Comparison of ENCODE assay signal across 17 cellular contexts in the genomic region with DNA sequence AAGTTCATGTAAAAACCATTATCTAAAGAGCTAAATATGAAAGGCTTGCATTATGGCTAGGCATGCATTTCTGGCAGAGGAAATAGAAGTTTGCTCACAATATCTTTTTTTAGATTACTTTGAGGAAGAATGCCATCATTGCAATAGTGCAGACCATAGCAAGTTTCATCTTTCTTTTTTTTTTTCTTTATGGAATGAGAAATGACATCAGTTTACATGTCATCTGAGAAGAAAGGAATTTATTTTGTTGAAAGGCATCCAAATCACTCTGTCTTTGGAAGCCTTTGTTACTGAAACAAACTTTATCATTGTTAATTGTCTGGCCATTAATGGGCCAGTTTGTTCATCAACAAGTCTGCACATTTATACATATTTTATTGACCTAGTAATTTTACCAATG.
DNase-seq lines count a peak whose midpoint lies in the region; ATAC-seq and TF ChIP-seq lines count a peak whose summit lies in the region.
"Had no signal": no experiment of that assay in that cellular context is flagged by ENCODE, and none has a peak within 500 bp of the region (broad histone marks: within the 10 kb centered on the region; RNA-seq: fewer than 3 reads in every experiment).

No MANE protein-coding gene starts in this region.

- no peak overlapping the region for H2AFZ ChIP-seq in PC-9

- no peaks in the 10 kb centered on the region; the same call in 1 of the 2 replicates for H3K27me3 ChIP-seq in PC-9 (ENCODE audit: insufficient read depth, low read depth)
- no peaks in the 10 kb centered on the region for H3K27me3 ChIP-seq in ascending aorta
- H3K27me3 ChIP-seq: SJSA1 had no signal

- no peaks in the 10 kb centered on the region for H3K79me2 ChIP-seq in PC-9 (ENCODE audit: low read depth)

- H3K4me3 ChIP-seq in fibroblast of pulmonary artery (replicated peaks; ENCODE audit: low read depth, low read length): no peak overlapping the region
- no peak overlapping the region for H3K4me3 ChIP-seq in PC-9
- no peak overlapping the region for H3K4me3 ChIP-seq in ascending aorta
- H3K4me3 ChIP-seq: SJSA1 had no signal

- POLR2A ChIA-PET in PC-9 (lab: Charles Lee; ENCODE audit: unreplicated experiment): no interaction called here

- TF ChIP-seq CTCF in fibroblast of pulmonary artery (IDR thresholded peaks at IDR 0.05; ENCODE audit: low read length, missing control alignments): no peak
- no peak for TF ChIP-seq CTCF in PC-9 (conservative IDR thresholded peaks at IDR 0.05)
- TF ChIP-seq CTCF in ascending aorta (IDR thresholded peaks at IDR 0.05): no peak

- H3K27ac ChIP-seq in PC-9 (no peak overlapping the region), ascending aorta (no peak overlapping the region)
- H3K27ac ChIP-seq: SJSA1 had no signal

- no peaks in the 10 kb centered on the region; the same call in 1 of the 2 replicates for H3K9me2 ChIP-seq in PC-9 (ENCODE audit: insufficient read depth)

- H3K9me3 ChIP-seq in PC-9 (ENCODE audit: insufficient read depth, low read depth) (no peaks in the 10 kb centered on the region), ascending aorta (no peaks in the 10 kb centered on the region)
- H3K9me3 ChIP-seq: SJSA1 had no signal

- H3K4me1 ChIP-seq in PC-9 (replicated peaks; ENCODE audit: insufficient read depth): no peaks in the 10 kb centered on the region
- H3K4me1 ChIP-seq in ascending aorta: no peaks in the 10 kb centered on the region
- H3K4me1 ChIP-seq: SJSA1 had no signal

- no peaks in the 10 kb centered on the region for H3K36me3 ChIP-seq in PC-9 (ENCODE audit: low read depth)
- H3K36me3 ChIP-seq in ascending aorta: no peaks in the 10 kb centered on the region
- H3K36me3 ChIP-seq: SJSA1 had no signal

- no peak overlapping the region for H3K4me2 ChIP-seq in PC-9

- BruUV-seq in PC-9 (replicated peaks; lab: Mats Ljungman, UMichigan): no TSS peak

- CTCF ChIA-PET in PC-9 (lab: Charles Lee): no interaction called here

- peak; percentile 51 for DNase-seq in GM03348 (ENCODE audit: low spot score)
- DNase-seq in amniotic stem cell (lab: John Stamatoyannopoulos, UW): peak; percentile 4
- peak; percentile 50 for DNase-seq in fibroblast of pulmonary artery (ENCODE audit: low read depth)
- DNase-seq in sciatic nerve (ENCODE audit: low spot score): no peak
- no peak for DNase-seq in PC-9
- DNase-seq in ascending aorta (ENCODE audit: low spot score in 2 of 2): no peak
- DNase-seq: activated CD4-positive, alpha-beta T cell treated with anti-CD3 and anti-CD28 coated beads, Interleukin-2, amount 10 ng/mL, durations not matched to agents 24 days and 14 days; activated T-cell treated with anti-CD3 and anti-CD28 coated beads for 4 hours; central memory CD4-positive, alpha-beta T cell; DMS53; mesenchymal stem cell; NCI-H1694; NCI-H345; T-helper 9 cell had no signal

- no peaks in the 10 kb centered on the region for H3F3A ChIP-seq in PC-9 (ENCODE audit: insufficient read depth, low read depth)

- ATAC-seq in sciatic nerve (peak; percentile 70), HG03280 (IDR thresholded peaks at IDR 0.05; ENCODE audit: unreplicated experiment) (no peak)
- ATAC-seq: HCT116 had no signal

- H4K20me1 ChIP-seq in PC-9 (ENCODE audit: insufficient read depth): no peaks in the 10 kb centered on the region

- intact Hi-C loops in sciatic nerve (cut with DNase I) (no loop called here), PC-9 (cut with micrococcal nuclease; ENCODE audit: unreplicated experiment) (no loop called here), ascending aorta (cut with DNase I) (no loop called here)

Comparison
In these comparisons a context has a peak if more than half of its experiments do, and no peak if none do; other contexts are left out.
1. DNase-seq: peak in GM03348 (single experiment), amniotic stem cell (single experiment) and fibroblast of pulmonary artery (single experiment); none in sciatic nerve (single experiment), PC-9 (0 of 2) and ascending aorta (0 of 2).